Comparison of ENCODE assay signal across 1 cellular context in genomic region chr11:117198613-117199012, GRCh38.
A peak's percentile ranks its signal among the peaks of the same experiment; 100 is the strongest.
TF ChIP-seq lines count a peak whose summit lies in the region.

No MANE protein-coding gene starts in this region.

TF ChIP-seq in H1, 55 proteins besides CTCF, POLR2A, EP300 and RAD21:
- TF ChIP-seq RBBP5 (IDR thresholded peaks at IDR 0.05; ENCODE audit: borderline replicate concordance, low read depth, low read length) (no peak), ASH2L (IDR thresholded peaks at IDR 0.05; ENCODE audit: low read length) (no peak), SP2 (IDR thresholded peaks at IDR 0.05; ENCODE audit: low read length) (no peak), SIRT6 (IDR thresholded peaks at IDR 0.05; ENCODE audit: low read length) (peak; percentile 37), POU5F1 (IDR thresholded peaks at IDR 0.05; ENCODE audit: low read depth, low read length) (no peak), HDAC2 (IDR thresholded peaks at IDR 0.05; ENCODE audit: borderline replicate concordance in 1 of 2, low read depth in 2 of 2, low read length in 2 of 2) (no peak), KDM1A (IDR thresholded peaks at IDR 0.05; ENCODE audit: borderline replicate concordance, low read length) (peak; percentile 89), SRF (IDR thresholded peaks at IDR 0.05; ENCODE audit: low read depth, low read length) (no peak), BRCA1 (IDR thresholded peaks at IDR 0.05; ENCODE audit: low read depth, low read length) (no peak), EGR1 (IDR thresholded peaks at IDR 0.05; ENCODE audit: borderline replicate concordance, low read depth, low read length) (no peak), MAFK (IDR thresholded peaks at IDR 0.05; ENCODE audit: low read depth, low read length) (no peak), CHD2 (IDR thresholded peaks at IDR 0.05; ENCODE audit: low read length) (no peak), BCL11A (IDR thresholded peaks at IDR 0.05; ENCODE audit: low read depth in 2 of 2, low read length in 2 of 2) (no peak), TEAD4 (IDR thresholded peaks at IDR 0.05; ENCODE audit: low read depth, low read length) (no peak), CBX8 (IDR thresholded peaks at IDR 0.05; ENCODE audit: borderline replicate concordance, low read depth, low read length) (no peak), KDM4A (IDR thresholded peaks at IDR 0.05; ENCODE audit: low read depth, low read length, severe bottlenecking) (no peak), POLR2AphosphoS5 (IDR thresholded peaks at IDR 0.05; ENCODE audit: low read depth, low read length) (no peak; the same call in 1 of the 2 replicates)
TF ChIP-seq in H1: peak in this region for 2.
